Comparison of ENCODE assay signal across 8 cellular contexts in the genomic region with DNA sequence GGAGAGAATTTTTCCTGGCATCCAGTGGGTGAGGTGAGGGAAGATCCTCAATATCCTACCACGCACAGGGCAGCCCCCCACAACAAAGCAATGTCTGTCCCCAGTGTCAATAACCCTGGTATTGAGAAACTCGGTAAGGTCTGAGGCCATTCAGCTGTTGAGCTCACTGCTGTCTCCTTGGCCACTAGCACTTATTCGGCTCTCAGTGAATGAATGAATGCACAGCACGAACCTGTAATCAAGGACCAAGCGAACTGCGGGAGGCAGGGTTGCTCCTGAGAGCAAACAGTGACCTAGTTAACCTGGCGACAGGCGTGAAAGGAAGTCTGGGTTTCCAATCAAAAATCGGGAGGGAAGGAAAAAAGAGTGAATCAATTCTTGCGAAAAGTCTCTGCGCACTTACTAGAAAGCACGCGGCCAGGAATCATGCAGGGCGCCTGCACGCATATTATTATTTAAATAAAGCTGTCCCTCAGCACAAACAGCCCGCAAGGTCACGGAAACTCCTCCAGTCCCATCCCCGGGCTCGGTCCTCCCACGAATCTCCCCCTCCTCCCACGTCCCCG.
A peak's percentile ranks its signal among the peaks of the same experiment; 100 is the strongest.
DNase-seq lines count a peak whose midpoint lies in the region; ATAC-seq lines count a peak whose summit lies in the region.

No MANE protein-coding gene starts in this region.

- peak overlapping the region; percentile 88; the same call in 1 of the 2 replicates for H3K27ac ChIP-seq in HUES6 (ENCODE audit: low read depth, low read length)
- H3K27ac ChIP-seq in subcutaneous abdominal adipose tissue (ENCODE audit: low read depth, low read length): peak overlapping the region; percentile 92

- H3K36me3 Mint-ChIP-seq in T-helper 1 cell treated with Interleukin-12 subunit alpha and Interleukin-12 subunit beta and Interleukin-4 antibody, amounts not matched to agents 30 μg/mL and 1 μg/mL, for 36 hours (ENCODE audit: low read depth): peaks cover 7% of the 10 kb centered on the region
- H3K36me3 Mint-ChIP-seq in activated naive CD8-positive, alpha-beta T cell treated with anti-CD3 and anti-CD28 coated beads, Interleukin-2, amount 50 U/mL, for 24 hours (ENCODE audit: low read depth): peaks cover 23% of the 10 kb centered on the region

- H3K4me1 Mint-ChIP-seq in T-helper 1 cell treated with Interleukin-12 subunit alpha and Interleukin-12 subunit beta and Interleukin-4 antibody, amounts not matched to agents 30 μg/mL and 1 μg/mL, for 36 hours (ENCODE audit: low read depth): peaks cover 13% of the 10 kb centered on the region
- peaks cover 29% of the 10 kb centered on the region for H3K4me1 Mint-ChIP-seq in activated naive CD8-positive, alpha-beta T cell treated with anti-CD3 and anti-CD28 coated beads, Interleukin-2, amount 50 U/mL, for 24 hours

- H3K27ac Mint-ChIP-seq in T-helper 1 cell treated with Interleukin-12 subunit alpha and Interleukin-12 subunit beta and Interleukin-4 antibody, amounts not matched to agents 30 μg/mL and 1 μg/mL, for 36 hours: peak overlapping the region; percentile 99
- peak overlapping the region; percentile 96 for H3K27ac Mint-ChIP-seq in activated naive CD8-positive, alpha-beta T cell treated with anti-CD3 and anti-CD28 coated beads, Interleukin-2, amount 50 U/mL, for 24 hours

- H3K36me3 ChIP-seq in HUES6 (ENCODE audit: control insufficient read depth, insufficient read depth, low read length) (peaks cover 2% of the 10 kb centered on the region; the same call in 1 of the 2 replicates), subcutaneous abdominal adipose tissue (ENCODE audit: control insufficient read depth in 5 of 5, insufficient read depth in 5 of 5, low read length in 5 of 5) (peaks cover 0 to 11% (median 3%) of the 10 kb centered on the region in 5 donors)

- H3K4me3 Mint-ChIP-seq in T-helper 1 cell treated with Interleukin-12 subunit alpha and Interleukin-12 subunit beta and Interleukin-4 antibody, amounts not matched to agents 30 μg/mL and 1 μg/mL, for 36 hours: peak overlapping the region; percentile 96
- H3K4me3 Mint-ChIP-seq in activated naive CD8-positive, alpha-beta T cell treated with anti-CD3 and anti-CD28 coated beads, Interleukin-2, amount 50 U/mL, for 24 hours: peak overlapping the region; percentile 82

- DNase-seq in T-helper 1 cell: no peak
- DNase-seq in activated naive CD8-positive, alpha-beta T cell treated with anti-CD3 and anti-CD28 coated beads, Interleukin-2, amount 50 U/mL, for 24 hours: peak; percentile 20
- peak; percentile 42 for DNase-seq in iPS-NIHi11 (ENCODE audit: low spot score)

- H3K9ac ChIP-seq in HUES6 (ENCODE audit: low read length): peak overlapping the region; percentile 89
- peak overlapping the region; percentile 82 to 95 (median 84) for H3K9ac ChIP-seq in subcutaneous abdominal adipose tissue (ENCODE audit: low read length in 5 of 5)

- no peaks in the 10 kb centered on the region for H3K27me3 Mint-ChIP-seq in T-helper 1 cell treated with Interleukin-12 subunit alpha and Interleukin-12 subunit beta and Interleukin-4 antibody, amounts not matched to agents 30 μg/mL and 1 μg/mL, for 36 hours (ENCODE audit: low read depth)
- no peaks in the 10 kb centered on the region for H3K27me3 Mint-ChIP-seq in activated naive CD8-positive, alpha-beta T cell treated with anti-CD3 and anti-CD28 coated beads, Interleukin-2, amount 50 U/mL, for 24 hours

- H3K4me1 ChIP-seq in HUES6 (ENCODE audit: control insufficient read depth, insufficient read depth, low read length) (peaks cover 5% of the 10 kb centered on the region; the same call in 1 of the 2 replicates), subcutaneous abdominal adipose tissue (ENCODE audit: control insufficient read depth in 5 of 5, insufficient read depth in 5 of 5, low read length in 5 of 5) (peaks cover 8 to 27% (median 17%) of the 10 kb centered on the region in 5 donors)

- no peak for ATAC-seq in activated naive CD8-positive, alpha-beta T cell treated with anti-CD3 and anti-CD28 coated beads, Interleukin-2, amount 50 U/mL, for 24 hours
- ATAC-seq in GM18502 (IDR thresholded peaks at IDR 0.05; ENCODE audit: poor library complexity, unreplicated experiment) (no peak), GM18868 (IDR thresholded peaks at IDR 0.05; ENCODE audit: unreplicated experiment) (no peak)

- H3K9me3 ChIP-seq in HUES6 (ENCODE audit: control insufficient read depth, insufficient read depth, low read depth, low read length): no peaks in the 10 kb centered on the region; the same call in 1 of the 2 replicates
- no peaks in the 10 kb centered on the region for H3K9me3 ChIP-seq in subcutaneous abdominal adipose tissue (ENCODE audit: control insufficient read depth in 5 of 5, low read length in 5 of 5)

- no peaks in the 10 kb centered on the region for H3K9me3 Mint-ChIP-seq in T-helper 1 cell treated with Interleukin-12 subunit alpha and Interleukin-12 subunit beta and Interleukin-4 antibody, amounts not matched to agents 30 μg/mL and 1 μg/mL, for 36 hours
- peaks cover 3% of the 10 kb centered on the region for H3K9me3 Mint-ChIP-seq in activated naive CD8-positive, alpha-beta T cell treated with anti-CD3 and anti-CD28 coated beads, Interleukin-2, amount 50 U/mL, for 24 hours

- H3K27me3 ChIP-seq in HUES6 (ENCODE audit: control insufficient read depth, insufficient read depth, low read length) (no peaks in the 10 kb centered on the region), subcutaneous abdominal adipose tissue (ENCODE audit: control insufficient read depth in 5 of 5, insufficient read depth in 4 of 5, low read length in 5 of 5) (no peaks in the 10 kb centered on the region)

- H3K4me3 ChIP-seq in HUES6 (ENCODE audit: low read depth, low read length): peak overlapping the region; percentile 95
- peak overlapping the region; percentile 84 to 98 (median 95) for H3K4me3 ChIP-seq in subcutaneous abdominal adipose tissue (ENCODE audit: low read depth in 1 of 5, low read length in 5 of 5)

Comparison
In these comparisons a context has a peak if more than half of its experiments do, and no peak if none do; other contexts are left out.
1. DNase-seq: peak in activated naive CD8-positive, alpha-beta T cell treated with anti-CD3 and anti-CD28 coated beads, Interleukin-2, amount 50 U/mL, for 24 hours (single experiment) and iPS-NIHi11 (single experiment); none in T-helper 1 cell (0 of 5).